In genomic region chrX:12460929-12461328, GRCh38 we compare ENCODE assay signal across 9 cellular contexts.
"Had no signal": no experiment of that assay in that cellular context is flagged by ENCODE, and none has a peak within 500 bp of the region (broad histone marks: within the 10 kb centered on the region; RNA-seq: fewer than 3 reads in every experiment).

No MANE protein-coding gene starts in this region.

- DNase-seq: H9, HCEC 1CT, Karpas-422, KBM-7 had no signal

- FAIRE-seq: H1, H54, HTR-8/SVneo had no signal

- ATAC-seq: GM23338 had no signal

- H3K4me3 ChIP-seq: GM23338 had no signal

- H2AFZ ChIP-seq: GM23338 had no signal

- H3K4me3 Mint-ChIP-seq: GM23338, H9 had no signal

- H3K4me2 ChIP-seq: GM23338, KMS-11 had no signal

- H3K27ac ChIP-seq: KMS-11 had no signal

- H3K9me3 Mint-ChIP-seq: GM23338 had no signal

- H3K9ac ChIP-seq: KMS-11 had no signal

- H3K27ac Mint-ChIP-seq: GM23338, H9 had no signal

- H3K4me1 Mint-ChIP-seq: GM23338 had no signal
